ENCODE assay signal across 13 cellular contexts in the genomic region with DNA sequence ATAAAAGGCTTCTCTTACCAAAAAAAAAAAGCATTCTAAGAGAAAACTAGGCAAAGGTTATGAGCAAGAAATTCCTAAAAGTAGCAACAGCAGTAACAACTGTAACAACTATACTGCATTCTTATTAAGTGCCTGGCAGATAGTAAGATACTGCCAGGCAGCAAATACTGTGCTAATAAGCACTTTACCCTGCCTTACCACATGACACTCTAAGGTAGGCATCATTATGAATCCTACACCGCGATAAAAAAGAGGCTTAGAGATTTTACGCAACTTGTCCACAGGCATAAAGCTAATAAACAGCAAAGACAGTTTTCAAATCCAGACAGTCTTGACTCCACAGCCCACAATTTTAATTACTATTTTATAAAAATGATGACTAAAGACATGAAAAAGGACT.
DNase-seq lines count a peak whose midpoint lies in the region; ATAC-seq and TF ChIP-seq lines count a peak whose summit lies in the region.
"Had no signal": no experiment of that assay in that cellular context is flagged by ENCODE, and none has a peak within 500 bp of the region (broad histone marks: within the 10 kb centered on the region; RNA-seq: fewer than 3 reads in every experiment).

No MANE protein-coding gene starts in this region.

- CTCF ChIA-PET in CD8-positive, alpha-beta memory T cell (lab: Charles Lee), result interaction anchor here (1.0 kb wide), 1 partner anchor 13 kb away, joined by 3 read pairs; no protein-coding TSS in a partner anchor

- DNase-seq in CD8-positive, alpha-beta memory T cell, result no peak
- DNase-seq in choroid plexus epithelial cell (ENCODE audit: low read depth) (peak; percentile 31), progenitor cell of endocrine pancreas (ENCODE audit: low spot score, unreplicated experiment) (no peak), SIG-M5 (lab: John Stamatoyannopoulos, UW) (no peak), middle frontal gyrus (ENCODE audit: extremely low spot score, low spot score) (no peak), foreskin melanocyte (no peak)
- DNase-seq: activated CD8-positive, alpha-beta memory T cell treated with anti-CD3 and anti-CD28 coated beads, Interleukin-2, amount 50 U/mL, for 4 hours; Caco-2; NCI-H82; WERI-Rb-1 had no signal

- no peaks in the 10 kb centered on the region for H3K9me3 ChIP-seq in CD8-positive, alpha-beta memory T cell (ENCODE audit: low read length)
- no peaks in the 10 kb centered on the region for H3K9me3 ChIP-seq in KOPT-K1 (ENCODE audit: insufficient read depth, low read length, poor library complexity, severe bottlenecking)
- H3K9me3 ChIP-seq: Caco-2, suprapubic skin had no signal

- peaks cover 3 to 4% (median 3%) of the 10 kb centered on the region in 3 donors for H3K36me3 Mint-ChIP-seq in CD8-positive, alpha-beta memory T cell
- peaks cover 9% of the 10 kb centered on the region for H3K36me3 Mint-ChIP-seq in progenitor cell of endocrine pancreas (ENCODE audit: insufficient read depth)

- H3K9me3 Mint-ChIP-seq in CD8-positive, alpha-beta memory T cell, result no peaks in the 10 kb centered on the region
- no peaks in the 10 kb centered on the region for H3K9me3 Mint-ChIP-seq in progenitor cell of endocrine pancreas (ENCODE audit: low read depth)

- H3K27me3 ChIP-seq in CD8-positive, alpha-beta memory T cell (ENCODE audit: insufficient read depth, low read length, poor library complexity, severe bottlenecking), result no peaks in the 10 kb centered on the region
- H3K27me3 ChIP-seq: suprapubic skin had no signal

- POLR2A ChIA-PET in CD8-positive, alpha-beta memory T cell (lab: Charles Lee), result no interaction called here

- TF ChIP-seq CTCF in choroid plexus epithelial cell (conservative IDR thresholded peaks at IDR 0.05; ENCODE audit: low read depth, low read length) (no peak), progenitor cell of endocrine pancreas (IDR thresholded peaks at IDR 0.05; ENCODE audit: unreplicated experiment) (no peak)

- peaks cover 14% of the 10 kb centered on the region for H3K4me1 ChIP-seq in CD8-positive, alpha-beta memory T cell (ENCODE audit: insufficient read depth, low read length)
- H3K4me1 ChIP-seq: Caco-2 had no signal

- no peak for ATAC-seq in GM19328 (IDR thresholded peaks at IDR 0.05; ENCODE audit: unreplicated experiment)

- H3K27me3 Mint-ChIP-seq in CD8-positive, alpha-beta memory T cell, result peaks cover 0 to 2% of the 10 kb centered on the region in 2 donors
- H3K27me3 Mint-ChIP-seq in progenitor cell of endocrine pancreas, result no peaks in the 10 kb centered on the region

- H3K4me3 ChIP-seq in CD8-positive, alpha-beta memory T cell (ENCODE audit: low read length), result peak overlapping the region; percentile 26
- H3K4me3 ChIP-seq in choroid plexus epithelial cell (ENCODE audit: low read depth, low read length), result no peak overlapping the region
- H3K4me3 ChIP-seq: suprapubic skin had no signal

- H3K36me3 ChIP-seq in CD8-positive, alpha-beta memory T cell (ENCODE audit: insufficient read depth, low read length), result no peaks in the 10 kb centered on the region
- no peaks in the 10 kb centered on the region; the same call in 1 of the 2 replicates for H3K36me3 ChIP-seq in KOPT-K1 (ENCODE audit: insufficient read depth, low read length)
- H3K36me3 ChIP-seq: suprapubic skin, WERI-Rb-1 had no signal

- H3K27ac ChIP-seq in CD8-positive, alpha-beta memory T cell (ENCODE audit: low read depth, low read length), result no peak overlapping the region
- H3K27ac ChIP-seq in KOPT-K1 (ENCODE audit: low read depth, low read length, poor library complexity, severe bottlenecking), result peak overlapping the region; percentile 60
- H3K27ac ChIP-seq: suprapubic skin, WERI-Rb-1 had no signal

- H3K4me3 Mint-ChIP-seq in CD8-positive, alpha-beta memory T cell, result peak overlapping the region; percentile 38 to 84 (median 76)
- H3K4me3 Mint-ChIP-seq in progenitor cell of endocrine pancreas (ENCODE audit: low read depth), result no peak overlapping the region

- H3K27ac Mint-ChIP-seq in CD8-positive, alpha-beta memory T cell, result peak overlapping the region in 2 of 8 donors; percentile 40 to 73
- H3K27ac Mint-ChIP-seq in progenitor cell of endocrine pancreas, result peak overlapping the region; percentile 35

- H3K4me1 Mint-ChIP-seq in CD8-positive, alpha-beta memory T cell, result peaks cover 15 to 30% (median 29%) of the 10 kb centered on the region in 3 donors
- H3K4me1 Mint-ChIP-seq in progenitor cell of endocrine pancreas (ENCODE audit: low read depth), result peaks cover 4% of the 10 kb centered on the region
